ENCODE assay signal across 2 cellular contexts in the genomic region with DNA sequence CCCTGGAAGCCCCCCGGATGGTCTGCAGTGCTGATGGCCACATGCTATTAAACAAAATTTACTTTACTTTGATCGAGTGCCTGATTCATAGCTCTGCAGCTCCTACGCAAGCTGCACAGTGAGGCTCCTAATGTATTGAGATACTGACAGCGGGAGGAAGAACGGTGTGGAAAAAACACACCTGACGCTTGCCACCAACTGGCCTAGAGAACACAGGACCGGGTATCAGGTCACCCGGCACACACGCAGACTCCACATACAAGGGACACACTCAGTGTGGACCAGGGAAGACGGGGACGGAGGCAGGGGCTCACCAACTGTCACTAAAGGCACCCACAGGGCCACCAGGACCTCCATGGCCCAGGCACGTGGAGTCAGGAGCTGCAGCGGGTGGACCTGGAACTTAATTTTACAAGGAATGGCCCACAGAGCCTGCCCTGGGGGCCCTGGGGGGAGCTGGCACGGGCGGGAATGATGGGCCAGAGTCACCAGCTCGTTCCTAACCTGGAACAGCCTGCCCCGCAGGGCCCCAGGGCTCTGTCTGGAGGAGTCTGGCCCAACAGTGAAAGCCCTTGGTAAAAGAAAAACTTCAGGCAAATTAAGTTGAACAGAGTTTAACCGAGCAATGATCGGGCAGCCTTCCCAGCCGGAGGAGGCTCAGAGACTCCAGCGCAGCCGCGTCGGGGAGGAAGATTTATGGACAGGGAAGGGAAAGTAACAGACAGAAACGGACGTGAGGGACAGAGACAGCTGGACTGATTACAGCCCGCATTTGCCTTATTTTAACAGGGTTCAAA.
TF ChIP-seq lines count a peak whose summit lies in the region.

No MANE protein-coding gene starts in this region.

TF ChIP-seq in H1, 55 proteins besides CTCF, POLR2A, EP300 and RAD21:
- no peak for TF ChIP-seq BACH1 (IDR thresholded peaks at IDR 0.05; ENCODE audit: low read length)
- TF ChIP-seq SIN3A (conservative IDR thresholded peaks at IDR 0.05 in 1 of 2, IDR thresholded peaks at IDR 0.05 in 1 of 2; ENCODE audit: low read depth in 1 of 2, low read length in 2 of 2), result no peak
TF ChIP-seq in H1: peak in this region for 0.

TF ChIP-seq in HEK293T, 16 proteins besides CTCF, POLR2A, EP300 and RAD21:
- TF ChIP-seq LEF1 (IDR thresholded peaks at IDR 0.05; ENCODE audit: borderline replicate concordance) (no peak), FOXK2 (IDR thresholded peaks at IDR 0.05) (no peak), SP1 (IDR thresholded peaks at IDR 0.05) (no peak), ZNF384 (IDR thresholded peaks at IDR 0.05) (no peak), NFRKB (IDR thresholded peaks at IDR 0.05) (no peak), L3MBTL2 (conservative IDR thresholded peaks at IDR 0.05) (no peak), FOXM1 (IDR thresholded peaks at IDR 0.05; ENCODE audit: borderline replicate concordance) (no peak), HDGF (IDR thresholded peaks at IDR 0.05; ENCODE audit: borderline replicate concordance) (no peak), ELF4 (IDR thresholded peaks at IDR 0.05) (no peak), FOXA1 (IDR thresholded peaks at IDR 0.05) (no peak), BHLHE40 (IDR thresholded peaks at IDR 0.05; ENCODE audit: borderline replicate concordance) (no peak), SUZ12 (IDR thresholded peaks at IDR 0.05) (no peak), ARNT (IDR thresholded peaks at IDR 0.05) (no peak), TARDBP (IDR thresholded peaks at IDR 0.05) (no peak), CTBP1 (IDR thresholded peaks at IDR 0.05; ENCODE audit: borderline replicate concordance) (no peak)
- TF ChIP-seq, protein P1, sequence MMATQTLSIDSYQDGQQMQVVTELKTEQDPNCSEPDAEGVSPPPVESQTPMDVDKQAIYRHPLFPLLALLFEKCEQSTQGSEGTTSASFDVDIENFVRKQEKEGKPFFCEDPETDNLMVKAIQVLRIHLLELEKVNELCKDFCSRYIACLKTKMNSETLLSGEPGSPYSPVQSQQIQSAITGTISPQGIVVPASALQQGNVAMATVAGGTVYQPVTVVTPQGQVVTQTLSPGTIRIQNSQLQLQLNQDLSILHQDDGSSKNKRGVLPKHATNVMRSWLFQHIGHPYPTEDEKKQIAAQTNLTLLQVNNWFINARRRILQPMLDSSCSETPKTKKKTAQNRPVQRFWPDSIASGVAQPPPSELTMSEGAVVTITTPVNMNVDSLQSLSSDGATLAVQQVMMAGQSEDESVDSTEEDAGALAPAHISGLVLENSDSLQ (IDR thresholded peaks at IDR 0.05), result no peak
